9 cellular contexts compared by ENCODE assay signal in genomic region chr12:119594772-119595445, GRCh38. TPM values are rescaled to one million over a fixed set of nuclear protein-coding genes. Genes with fewer than 3 reads are reported as not detected.
DNase-seq lines count a peak whose midpoint lies in the region; ATAC-seq and TF ChIP-seq lines count a peak whose summit lies in the region.
"Had no signal": no experiment of that assay in that cellular context is flagged by ENCODE, and none has a peak within 500 bp of the region (broad histone marks: within the 10 kb centered on the region; RNA-seq: fewer than 3 reads in every experiment).

No MANE protein-coding gene starts in this region.

- H3K9ac ChIP-seq in liver (ENCODE audit: low read depth in 1 of 2, low read length in 2 of 2) = no peak overlapping the region
- peak overlapping the region in 1 of 5 donors; percentile 7 for H3K9ac ChIP-seq in subcutaneous abdominal adipose tissue (ENCODE audit: low read length in 5 of 5)

- H3K4me3 ChIP-seq in MG63 (peak overlapping the region; percentile 11; the same call in 1 of the 2 replicates), liver (ENCODE audit: low read depth in 1 of 3, low read length in 3 of 3) (peak overlapping the region; percentile 0 to 53 (median 9)), subcutaneous abdominal adipose tissue (ENCODE audit: low read depth in 1 of 5, low read length in 5 of 5) (peak overlapping the region; percentile 30 to 72 (median 65))

- H3K27ac ChIP-seq in liver (ENCODE audit: low read depth in 1 of 2, low read length in 2 of 2) (no peak overlapping the region), subcutaneous abdominal adipose tissue (ENCODE audit: low read depth, low read length) (no peak overlapping the region)

- H3K9me3 ChIP-seq in MG63 = peaks cover 3% of the 10 kb centered on the region
- H3K9me3 ChIP-seq in liver (ENCODE audit: control insufficient read depth in 4 of 4, low read length in 3 of 4) = no peaks in the 10 kb centered on the region
- no peaks in the 10 kb centered on the region for H3K9me3 ChIP-seq in subcutaneous abdominal adipose tissue (ENCODE audit: control insufficient read depth in 5 of 5, low read length in 5 of 5)

- H3K27me3 ChIP-seq in MG63 (peaks cover 23% of the 10 kb centered on the region), liver (ENCODE audit: control insufficient read depth in 4 of 4, insufficient read depth in 4 of 4, low read length in 3 of 4) (peaks cover 0 to 6% (median 0%) of the 10 kb centered on the region in 4 donors), subcutaneous abdominal adipose tissue (ENCODE audit: control insufficient read depth in 5 of 5, insufficient read depth in 4 of 5, low read length in 5 of 5) (peaks cover 12 to 51% (median 18%) of the 10 kb centered on the region in 5 donors)

- no peaks in the 10 kb centered on the region for H3K36me3 ChIP-seq in MG63
- H3K36me3 ChIP-seq in liver (ENCODE audit: control insufficient read depth in 4 of 4, insufficient read depth in 3 of 4, low read depth in 1 of 4, low read length in 3 of 4) = no peaks in the 10 kb centered on the region
- no peaks in the 10 kb centered on the region for H3K36me3 ChIP-seq in subcutaneous abdominal adipose tissue (ENCODE audit: control insufficient read depth in 5 of 5, insufficient read depth in 5 of 5, low read length in 5 of 5)

- H3K4me1 ChIP-seq in liver (ENCODE audit: control insufficient read depth in 4 of 4, insufficient read depth in 4 of 4, low read length in 3 of 4) (peaks cover 6 to 19% (median 10%) of the 10 kb centered on the region in 4 donors), subcutaneous abdominal adipose tissue (ENCODE audit: control insufficient read depth in 5 of 5, insufficient read depth in 5 of 5, low read length in 5 of 5) (peaks cover 0 to 33% (median 8%) of the 10 kb centered on the region in 5 donors)

- WGBS in liver = 3% methylated on average over 49 of the region's 49 CpGs

- TF ChIP-seq CTCF in liver (IDR thresholded peaks at IDR 0.05; ENCODE audit: low read depth, low read length, missing input control) (no peak), omental fat pad (IDR thresholded peaks at IDR 0.05) (no peak)

- no peak for TF ChIP-seq RAD21 in liver (IDR thresholded peaks at IDR 0.05)

- ATAC-seq in omental fat pad (ENCODE audit: low FRiP score) (no peak), GM18861 (IDR thresholded peaks at IDR 0.05; ENCODE audit: unreplicated experiment) (no peak)

- DNase-seq in MG63 (no peak), dermis blood vessel endothelial cell (peak; percentile 15), omental fat pad (ENCODE audit: low spot score) (no peak), KG1 (lab: John Stamatoyannopoulos, UW) (no peak)
- no peak for DNase-seq in activated T-cell treated with anti-CD3 and anti-CD28 coated beads, Interleukin-2, amount 50 U/mL, for 48 hours
- DNase-seq: NCI-H2029 had no signal

TF ChIP-seq in liver, 16 proteins besides CTCF, POLR2A, EP300 and RAD21:
- TF ChIP-seq FOXA1 (IDR thresholded peaks at IDR 0.05) = no peak
- TF ChIP-seq NR2F2 (IDR thresholded peaks at IDR 0.05) = no peak
- no peak for TF ChIP-seq REST (IDR thresholded peaks at IDR 0.05)
- TF ChIP-seq ATF3 (IDR thresholded peaks at IDR 0.05) = no peak
- no peak for TF ChIP-seq EGR1 (IDR thresholded peaks at IDR 0.05; ENCODE audit: low read depth in 2 of 2)
- no peak for TF ChIP-seq RXRA (IDR thresholded peaks at IDR 0.05)
- TF ChIP-seq ZBTB33 (IDR thresholded peaks at IDR 0.05) = no peak
- no peak for TF ChIP-seq GABPA (IDR thresholded peaks at IDR 0.05 in 1 of 2, conservative IDR thresholded peaks at IDR 0.05 in 1 of 2)
- no peak for TF ChIP-seq MAX (IDR thresholded peaks at IDR 0.05)
- no peak for TF ChIP-seq HNF4G (IDR thresholded peaks at IDR 0.05)
- TF ChIP-seq SP1 (IDR thresholded peaks at IDR 0.05) = no peak
- no peak for TF ChIP-seq HNF4A (conservative IDR thresholded peaks at IDR 0.05)
- no peak for TF ChIP-seq JUND (IDR thresholded peaks at IDR 0.05)
- TF ChIP-seq FOXA2 (IDR thresholded peaks at IDR 0.05) = no peak
- no peak for TF ChIP-seq TAF1 (conservative IDR thresholded peaks at IDR 0.05)
- TF ChIP-seq YY1 (IDR thresholded peaks at IDR 0.05) = no peak

RNA-seq across cellular contexts. Expression of gene TMEM233, which starts 1.3 kb away (rescaled TPM):
- 0.20 TPM in 1 of 2 replicates, not detected in the other for total RNA-seq in MG63 (2014; rRNA removed; shearing (Covaris generic); ENCODE audit: low replicate concordance)
- total RNA-seq in dermis blood vessel endothelial cell (0.23 and 0.34 TPM in 2 replicates), liver (under 1 TPM; 0.05 to 0.17 TPM), omental fat pad (under 1 TPM in 3 of 4 donors, not detected in 1; 0.12 to 0.38 (median 0.19) TPM)
- polyA plus RNA-seq in liver = under 1 TPM; 0.05 to 0.14 TPM

Comparison
In these comparisons a context has a peak if more than half of its experiments do, and no peak if none do; other contexts are left out.
1. H3K4me3 ChIP-seq: peak in every context shown above with its lines; median percentile 65 in subcutaneous abdominal adipose tissue; 11 in MG63; 9 in liver.